13 cellular contexts compared by ENCODE assay signal in genomic region chr7:480531-481218, GRCh38. TPM values are rescaled to one million over a fixed set of nuclear protein-coding genes. Genes with fewer than 3 reads are reported as not detected.
A peak's percentile ranks its signal among the peaks of the same experiment; 100 is the strongest.
DNase-seq lines count a peak whose midpoint lies in the region; ATAC-seq and TF ChIP-seq lines count a peak whose summit lies in the region.
"Had no signal": no experiment of that assay in that cellular context is flagged by ENCODE, and none has a peak within 500 bp of the region (broad histone marks: within the 10 kb centered on the region; RNA-seq: fewer than 3 reads in every experiment).

No MANE protein-coding gene starts in this region.

- ATAC-seq in HG03521 (IDR thresholded peaks at IDR 0.05; ENCODE audit: unreplicated experiment) = no peak
- ATAC-seq in HG03439 (IDR thresholded peaks at IDR 0.05; ENCODE audit: unreplicated experiment) = no peak

- H3K27me3 ChIP-seq in BLaER1 treated with 17β-estradiol and CSF1 and Interleukin-3, amounts not matched to agents 10 nM and 100 nM = peaks cover 0 to 13% (median 0%) of the 10 kb centered on the region in 11 experiments; a peak in 1 of 22 replicates

- H3K27me3 Mint-ChIP-seq in mesothelial cell of epicardium (ENCODE audit: low read depth) = no peaks in the 10 kb centered on the region

- H3K36me3 Mint-ChIP-seq in mesothelial cell of epicardium = no peaks in the 10 kb centered on the region

- peak overlapping the region in 10 of 11 experiments; percentile 14 to 88 (median 68); a peak in 20 of 22 replicates for H3K4me2 ChIP-seq in BLaER1 treated with 17β-estradiol and CSF1 and Interleukin-3, amounts not matched to agents 10 nM and 100 nM

- peak overlapping the region; percentile 59 for H3K27ac Mint-ChIP-seq in mesothelial cell of epicardium

- H3K36me3 ChIP-seq in BLaER1 treated with 17β-estradiol and CSF1 and Interleukin-3, amounts not matched to agents 10 nM and 100 nM = no peaks in the 10 kb centered on the region

- no peaks in the 10 kb centered on the region; a peak in 1 of 22 replicates for H3K9me3 ChIP-seq in BLaER1 treated with 17β-estradiol and CSF1 and Interleukin-3, amounts not matched to agents 10 nM and 100 nM (replicated peaks in 1 of 11)

- no peak overlapping the region for H3K4me3 ChIP-seq in BLaER1 treated with 17β-estradiol and CSF1 and Interleukin-3, amounts not matched to agents 10 nM and 100 nM

- H3K4me1 ChIP-seq in BLaER1 treated with 17β-estradiol and CSF1 and Interleukin-3, amounts not matched to agents 10 nM and 100 nM = peaks cover 8 to 42% (median 29%) of the 10 kb centered on the region in 10 experiments; a peak in 19 of 20 replicates

- peak overlapping the region in 6 of 11 experiments; percentile 4 to 50 (median 38); a peak in 11 of 22 replicates for H3K9ac ChIP-seq in BLaER1 treated with 17β-estradiol and CSF1 and Interleukin-3, amounts not matched to agents 10 nM and 100 nM

- H3K4me3 Mint-ChIP-seq in mesothelial cell of epicardium = no peak overlapping the region

- no peak for TF ChIP-seq CTCF in mesothelial cell of epicardium (IDR thresholded peaks at IDR 0.05; ENCODE audit: unreplicated experiment)

- H3K27ac ChIP-seq in BLaER1 treated with 17β-estradiol and CSF1 and Interleukin-3, amounts not matched to agents 10 nM and 100 nM = no peak overlapping the region

- H3K4me1 Mint-ChIP-seq in mesothelial cell of epicardium = peaks cover 64% of the 10 kb centered on the region

- DNase-seq in DMS79 treated with DMSO at 0.1 percent for 48 hours (lab: John Stamatoyannopoulos, UW) (peak; percentile 93), amniotic epithelial cell (ENCODE audit: low read depth) (peak; percentile 36), mesothelial cell of epicardium (ENCODE audit: low spot score in 2 of 2, unreplicated experiment in 2 of 2) (peak in 1 of 2 experiments; percentile 66), RKO (ENCODE audit: low spot score) (no peak), cortex of kidney (lab: John Stamatoyannopoulos, UW) (no peak)
- DNase-seq: activated T-cell treated with anti-CD3 and anti-CD28 coated beads for 4 hours, amygdala, dermis blood vessel endothelial cell, NCI-H226, substantia nigra had no signal

- peaks cover 10% of the 10 kb centered on the region for H3K9me3 Mint-ChIP-seq in mesothelial cell of epicardium

- peaks cover 0 to 5% (median 0%) of the 10 kb centered on the region in 11 experiments; a peak in 1 of 22 replicates for H4K20me1 ChIP-seq in BLaER1 treated with 17β-estradiol and CSF1 and Interleukin-3, amounts not matched to agents 10 nM and 100 nM

RNA-seq across cellular contexts. Expression of gene PDGFA, which starts 39.0 kb away (rescaled TPM):
- total RNA-seq in mesothelial cell of epicardium = 74.0 to 78.8 TPM (median 75.3 TPM) in 3 replicates

Comparison
In these comparisons a context has a peak if more than half of its experiments do, and no peak if none do; other contexts are left out.
1. DNase-seq: peak in DMS79 treated with DMSO at 0.1 percent for 48 hours (single experiment) and amniotic epithelial cell (single experiment); none in RKO (single experiment) and cortex of kidney (single experiment).